In the genomic region with DNA sequence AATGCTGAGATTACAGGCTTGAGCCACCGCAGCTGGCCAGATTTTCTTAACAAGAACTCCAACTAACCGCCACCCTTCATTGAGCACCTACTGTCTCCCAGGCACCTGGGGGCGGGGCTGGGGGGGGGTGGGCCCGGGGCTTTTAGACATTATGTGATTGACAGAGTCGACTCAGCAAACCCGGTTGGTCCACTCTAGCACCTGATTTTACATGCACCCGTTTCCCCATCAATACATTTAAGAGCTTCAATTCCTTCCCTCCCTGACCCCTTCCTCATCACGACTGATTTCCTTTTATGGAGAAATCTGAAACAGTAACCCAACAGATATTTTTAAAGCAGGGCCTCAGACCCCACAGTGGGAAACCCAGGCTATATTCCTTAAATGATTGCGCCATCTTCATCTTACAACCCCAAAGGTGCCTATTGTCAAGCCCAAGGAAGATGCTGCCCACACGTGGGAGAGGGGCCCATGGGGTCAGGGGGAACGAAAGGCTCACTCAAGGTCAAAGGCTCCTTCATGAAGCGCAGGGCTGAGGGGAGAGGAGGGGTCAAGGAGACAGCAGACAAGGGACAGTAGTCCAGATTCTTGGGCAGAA, we compare ENCODE assay signal across 9 cellular contexts. TPM values are rescaled to one million over a fixed set of nuclear protein-coding genes. Genes with fewer than 3 reads are reported as not detected.
DNase-seq lines count a peak whose midpoint lies in the region; ATAC-seq and TF ChIP-seq lines count a peak whose summit lies in the region.
"Had no signal": no experiment of that assay in that cellular context is flagged by ENCODE, and none has a peak within 500 bp of the region (broad histone marks: within the 10 kb centered on the region; RNA-seq: fewer than 3 reads in every experiment).

No MANE protein-coding gene starts in this region.

- H3K4me2 ChIP-seq in osteoblast (ENCODE audit: insufficient read depth, low read length), result peak overlapping the region; percentile 82

- H3K9me3 Mint-ChIP-seq in CD4-positive, CD25-positive, alpha-beta regulatory T cell, result peaks cover 0 to 6% (median 0%) of the 10 kb centered on the region in 7 donors

- no peak overlapping the region for H3K4me3 ChIP-seq in CD4-positive, CD25-positive, alpha-beta regulatory T cell (ENCODE audit: low read depth, low read length)
- peak overlapping the region; percentile 69 for H3K4me3 ChIP-seq in HUES64 (ENCODE audit: low read length)
- peak overlapping the region; percentile 78 for H3K4me3 ChIP-seq in ectodermal cell (ENCODE audit: insufficient read depth, low read depth, low read length)
- H3K4me3 ChIP-seq in osteoblast (ENCODE audit: insufficient read depth, low read length), result no peak overlapping the region

- H3K27me3 Mint-ChIP-seq in CD4-positive, CD25-positive, alpha-beta regulatory T cell, result peaks cover 46% of the 10 kb centered on the region

- peaks cover 9% of the 10 kb centered on the region for H3K27me3 ChIP-seq in CD4-positive, CD25-positive, alpha-beta regulatory T cell (ENCODE audit: control insufficient read depth, insufficient read depth, low read length)
- H3K27me3 ChIP-seq in HUES64 (ENCODE audit: insufficient read depth, low read length), result peaks cover 21% of the 10 kb centered on the region
- peaks cover 24% of the 10 kb centered on the region for H3K27me3 ChIP-seq in ectodermal cell (ENCODE audit: control insufficient read depth, insufficient read depth, low read length, poor library complexity, severe bottlenecking)
- peaks cover 4% of the 10 kb centered on the region for H3K27me3 ChIP-seq in osteoblast (ENCODE audit: insufficient read depth, low read length)

- H3K4me1 Mint-ChIP-seq in CD4-positive, CD25-positive, alpha-beta regulatory T cell, result peaks cover 0 to 17% (median 8%) of the 10 kb centered on the region in 4 donors

- no peak for DNase-seq in CD4-positive, CD25-positive, alpha-beta regulatory T cell
- DNase-seq in osteoblast (ENCODE audit: insufficient read length, low spot score, missing footprints) (peak; percentile 75), DMS153 treated with DMSO at 0.1 percent for 48 hours (lab: John Stamatoyannopoulos, UW; ENCODE audit: unreplicated experiment) (no peak), Ammon's horn (ENCODE audit: low spot score) (no peak), anterior cingulate cortex (lab: John Stamatoyannopoulos, UW) (no peak)
- no peak for DNase-seq in activated CD8-positive, alpha-beta memory T cell treated with anti-CD3 and anti-CD28 coated beads, Interleukin-2, amount 50 U/mL, for 4 hours
- DNase-seq: cerebellar nuclear complex had no signal

- H3K36me3 ChIP-seq in CD4-positive, CD25-positive, alpha-beta regulatory T cell (ENCODE audit: control insufficient read depth, insufficient read depth, low read length), result no peaks in the 10 kb centered on the region
- H3K36me3 ChIP-seq in HUES64 (ENCODE audit: insufficient read depth, low read length) (no peaks in the 10 kb centered on the region), ectodermal cell (ENCODE audit: control insufficient read depth, insufficient read depth, low read length) (no peaks in the 10 kb centered on the region), osteoblast (ENCODE audit: insufficient read depth, low read length) (no peaks in the 10 kb centered on the region)

- H3K4me3 Mint-ChIP-seq in CD4-positive, CD25-positive, alpha-beta regulatory T cell, result peak overlapping the region in 3 of 4 donors; percentile 56 to 73 (median 57)

- no peak overlapping the region for H3K9ac ChIP-seq in HUES64 (ENCODE audit: low read depth, low read length)

- H3K79me2 ChIP-seq in osteoblast (ENCODE audit: insufficient read depth, low read length), result no peaks in the 10 kb centered on the region

- no peak for ATAC-seq in CD4-positive, CD25-positive, alpha-beta regulatory T cell (ENCODE audit: low read depth in 2 of 2)

- no peak overlapping the region for H3K27ac Mint-ChIP-seq in CD4-positive, CD25-positive, alpha-beta regulatory T cell

- no peak overlapping the region for H3K27ac ChIP-seq in CD4-positive, CD25-positive, alpha-beta regulatory T cell (ENCODE audit: insufficient read depth, low read length, poor library complexity, severe bottlenecking)
- H3K27ac ChIP-seq in HUES64 (ENCODE audit: low read depth, low read length), result no peak overlapping the region
- H3K27ac ChIP-seq in ectodermal cell (ENCODE audit: insufficient read depth, low read depth, low read length, poor library complexity, severe bottlenecking), result no peak overlapping the region
- no peak overlapping the region for H3K27ac ChIP-seq in osteoblast (ENCODE audit: low read depth, low read length)

- H3K4me1 ChIP-seq in CD4-positive, CD25-positive, alpha-beta regulatory T cell (ENCODE audit: control insufficient read depth, insufficient read depth, low read length, poor library complexity, severe bottlenecking), result peaks cover 5% of the 10 kb centered on the region
- H3K4me1 ChIP-seq in HUES64 (ENCODE audit: insufficient read depth, low read length) (no peaks in the 10 kb centered on the region), ectodermal cell (ENCODE audit: control insufficient read depth, insufficient read depth, low read length) (no peaks in the 10 kb centered on the region), osteoblast (ENCODE audit: insufficient read depth, low read length) (no peaks in the 10 kb centered on the region)

- 63% methylated on average over 9 of the region's 12 CpGs for WGBS in HUES64
- WGBS in ectodermal cell, 2 experiments, result 65 to 66% methylated on average over 12 of the region's 12 CpGs

- no peaks in the 10 kb centered on the region for H3K9me3 ChIP-seq in CD4-positive, CD25-positive, alpha-beta regulatory T cell (ENCODE audit: control insufficient read depth in 2 of 2, low read length in 2 of 2)
- H3K9me3 ChIP-seq in HUES64 (ENCODE audit: insufficient read depth, low read depth, low read length) (no peaks in the 10 kb centered on the region), ectodermal cell (ENCODE audit: control insufficient read depth, low read length) (no peaks in the 10 kb centered on the region), osteoblast (ENCODE audit: low read depth, low read length) (no peaks in the 10 kb centered on the region)

- H3K36me3 Mint-ChIP-seq in CD4-positive, CD25-positive, alpha-beta regulatory T cell, result no peaks in the 10 kb centered on the region

- H2AFZ ChIP-seq in osteoblast (ENCODE audit: low read length), result no peak overlapping the region

- H4K20me1 ChIP-seq in osteoblast (ENCODE audit: insufficient read depth, low read length), result peaks cover 6% of the 10 kb centered on the region

- no peak for TF ChIP-seq CTCF in osteoblast (IDR thresholded peaks at IDR 0.05; ENCODE audit: extremely low read depth, low read depth, low read length)

RNA-seq across cellular contexts. Expression of gene INSR, which starts 1.8 kb away (rescaled TPM):
- 0.44 TPM for total RNA-seq in CD4-positive, CD25-positive, alpha-beta regulatory T cell
- polyA plus RNA-seq in CD4-positive, CD25-positive, alpha-beta regulatory T cell, result under 1 TPM in 2 of 4 donors, not detected in 2; 0.02 to 0.10 TPM
- 6.8 TPM for polyA plus RNA-seq in HUES64 (2013, experiment 1 of 2)
- 9.5 TPM for polyA plus RNA-seq in HUES64 (2013, experiment 2 of 2)
- 9.6 TPM for polyA plus RNA-seq in ectodermal cell (2013, experiment 1 of 4)
- polyA plus RNA-seq in ectodermal cell (2013, experiment 2 of 4), result 12.6 TPM
- 10.5 TPM for polyA plus RNA-seq in ectodermal cell (2013, experiment 3 of 4)
- 9.8 TPM for polyA plus RNA-seq in ectodermal cell (2013, experiment 4 of 4)
- 36.8 and 44.2 TPM in 2 replicates for total RNA-seq in osteoblast

RNA-seq across cellular contexts. Expression of gene ARHGEF18, which starts 56.3 kb away (rescaled TPM):
- total RNA-seq in CD4-positive, CD25-positive, alpha-beta regulatory T cell, result 155 TPM
- polyA plus RNA-seq in CD4-positive, CD25-positive, alpha-beta regulatory T cell, result 1 to 10 TPM; 2.5 to 7.1 (median 4.0) TPM
- 19.4 TPM for polyA plus RNA-seq in HUES64 (2013, experiment 1 of 2)
- polyA plus RNA-seq in HUES64 (2013, experiment 2 of 2), result 18.8 TPM
- polyA plus RNA-seq in ectodermal cell (2013, experiment 1 of 4), result 30.5 TPM
- 33.0 TPM for polyA plus RNA-seq in ectodermal cell (2013, experiment 2 of 4)
- polyA plus RNA-seq in ectodermal cell (2013, experiment 3 of 4), result 24.9 TPM
- 26.3 TPM for polyA plus RNA-seq in ectodermal cell (2013, experiment 4 of 4)
- total RNA-seq in osteoblast, result 32.1 and 44.5 TPM in 2 replicates

Comparison
In these comparisons a context has a peak if more than half of its experiments do, and no peak if none do; other contexts are left out.
1. H3K4me3 ChIP-seq: peak in HUES64 (single experiment) and ectodermal cell (single experiment); none in CD4-positive, CD25-positive, alpha-beta regulatory T cell (single experiment) and osteoblast (single experiment).
2. RNA of gene INSR, which starts 1.8 kb away (total RNA-seq): 36.8 to 44.2 TPM in osteoblast; 0.44 TPM in CD4-positive, CD25-positive, alpha-beta regulatory T cell (single experiment); every median in the first group is over 10 times any median in the second.